24 cellular contexts compared by ENCODE assay signal in genomic region chr18:47984991-47985390, GRCh38.
"Had no signal": no experiment of that assay in that cellular context is flagged by ENCODE, and none has a peak within 500 bp of the region (broad histone marks: within the 10 kb centered on the region; RNA-seq: fewer than 3 reads in every experiment).

No MANE protein-coding gene starts in this region.

- DNase-seq: cortex of kidney; dorsolateral prefrontal cortex; effector CD4-positive, alpha-beta T cell; foreskin fibroblast; gastrocnemius medialis; heart left ventricle; hypothalamus; left ventricle myocardium superior; natural killer cell; right lobe of liver; small intestine; stimulated activated CD4-positive, alpha-beta T cell treated with anti-CD3 and anti-CD28 coated beads, Interleukin-15, amount 100 ng/mL, for 24 hours; stimulated activated CD4-positive, alpha-beta T cell treated with anti-CD3 and anti-CD28 coated beads, Interleukin-2, amount 100 ng/mL, for 48 hours; stimulated activated naive B cell treated with anti-CD40 and anti-IgM and Interleukin-4, amounts not matched to agents 10 μg/mL and 1 μg/mL and 100 μg/mL, for 72 hours; transverse colon; upper lobe of right lung; uterus had no signal

- H3K36me3 Mint-ChIP-seq: stimulated activated naive B cell treated with anti-CD40 and anti-IgM and Interleukin-4, amounts not matched to agents 10 μg/mL and 1 μg/mL and 100 μg/mL, for 72 hours had no signal

- H3K27ac ChIP-seq: dorsolateral prefrontal cortex, gastrocnemius medialis, heart left ventricle, parathyroid adenoma, right lobe of liver, suprapubic skin, transverse colon, upper lobe of right lung, uterus had no signal

- H3K4me1 ChIP-seq: gastrocnemius medialis, heart left ventricle, parathyroid adenoma, right lobe of liver, suprapubic skin, transverse colon, upper lobe of right lung, uterus had no signal

- H3K9me3 Mint-ChIP-seq: memory B cell; natural killer cell; stimulated activated naive CD8-positive, alpha-beta T cell treated with anti-CD3 and anti-CD28 coated beads, Interleukin-15, Interleukin-2, amounts not matched to agents 100 ng/mL and 50 ng/mL, for 24 hours had no signal

- H3K27ac Mint-ChIP-seq: memory B cell; progenitor cell of endocrine pancreas; stimulated activated naive B cell treated with anti-CD40 and anti-IgM and Interleukin-4, amounts not matched to agents 10 μg/mL and 1 μg/mL and 100 μg/mL, for 72 hours; stimulated activated naive CD8-positive, alpha-beta T cell treated with anti-CD3 and anti-CD28 coated beads, Interleukin-15, Interleukin-2, amounts not matched to agents 100 ng/mL and 50 ng/mL, for 24 hours had no signal

- H3K4me3 ChIP-seq: dorsolateral prefrontal cortex, gastrocnemius medialis, heart left ventricle, lung, right lobe of liver, suprapubic skin, transverse colon, upper lobe of right lung, uterus had no signal

- ATAC-seq: gastrocnemius medialis; heart left ventricle; left ventricle myocardium superior; natural killer cell; stimulated activated naive B cell treated with anti-CD40 and anti-IgM and Interleukin-4, amounts not matched to agents 10 μg/mL and 1 μg/mL and 100 μg/mL, for 72 hours had no signal

- H2AFZ ChIP-seq: parathyroid adenoma had no signal

- H3K9ac ChIP-seq: parathyroid adenoma had no signal

- H3K79me2 ChIP-seq: parathyroid adenoma had no signal

- H3K4me3 Mint-ChIP-seq: memory B cell; natural killer cell; stimulated activated naive B cell treated with anti-CD40 and anti-IgM and Interleukin-4, amounts not matched to agents 10 μg/mL and 1 μg/mL and 100 μg/mL, for 72 hours; stimulated activated naive CD8-positive, alpha-beta T cell treated with anti-CD3 and anti-CD28 coated beads, Interleukin-15, Interleukin-2, amounts not matched to agents 100 ng/mL and 50 ng/mL, for 24 hours had no signal

- H3K27me3 ChIP-seq: gastrocnemius medialis, heart left ventricle, neutrophil, right lobe of liver, suprapubic skin, transverse colon, upper lobe of right lung, uterus had no signal

- H3K9me3 ChIP-seq: gastrocnemius medialis, heart left ventricle, neutrophil, right lobe of liver, suprapubic skin, transverse colon, upper lobe of right lung, uterus had no signal

- H3K27me3 Mint-ChIP-seq: stimulated activated naive CD8-positive, alpha-beta T cell treated with anti-CD3 and anti-CD28 coated beads, Interleukin-15, Interleukin-2, amounts not matched to agents 100 ng/mL and 50 ng/mL, for 24 hours had no signal

- H3K36me3 ChIP-seq: gastrocnemius medialis, heart left ventricle, neutrophil, right lobe of liver, suprapubic skin, transverse colon, upper lobe of right lung, uterus had no signal
